1 cellular context compared by ENCODE assay signal in the genomic region with DNA sequence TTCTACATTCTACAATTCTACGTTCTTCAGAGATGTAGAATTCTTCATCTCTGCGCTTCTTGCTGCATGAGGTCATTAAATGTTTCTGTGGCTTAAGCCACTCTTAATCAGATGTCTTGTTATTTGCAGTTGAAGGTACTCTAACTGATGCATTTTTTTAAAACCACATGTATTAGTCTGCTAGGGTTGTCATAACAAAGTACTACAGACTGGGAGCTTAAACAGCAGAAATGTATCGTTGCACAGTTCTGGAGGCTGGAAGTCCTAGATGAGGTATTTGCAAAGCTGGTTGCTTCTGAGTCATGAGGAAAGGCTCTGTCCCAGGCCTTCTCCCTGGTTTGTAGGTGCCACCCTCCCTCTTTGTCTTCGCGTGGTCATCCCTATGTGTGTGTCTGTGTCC.
A peak's percentile ranks its signal among the peaks of the same experiment; 100 is the strongest.
TF ChIP-seq lines count a peak whose summit lies in the region.

No MANE protein-coding gene starts in this region.

TF ChIP-seq in IMR-90, 13 proteins besides CTCF, POLR2A, EP300 and RAD21:
- TF ChIP-seq BHLHE40 (IDR thresholded peaks at IDR 0.05; ENCODE audit: low read depth, low read length), result peak; percentile 37; the same call in 1 of the 2 replicates
- TF ChIP-seq, protein P1, sequence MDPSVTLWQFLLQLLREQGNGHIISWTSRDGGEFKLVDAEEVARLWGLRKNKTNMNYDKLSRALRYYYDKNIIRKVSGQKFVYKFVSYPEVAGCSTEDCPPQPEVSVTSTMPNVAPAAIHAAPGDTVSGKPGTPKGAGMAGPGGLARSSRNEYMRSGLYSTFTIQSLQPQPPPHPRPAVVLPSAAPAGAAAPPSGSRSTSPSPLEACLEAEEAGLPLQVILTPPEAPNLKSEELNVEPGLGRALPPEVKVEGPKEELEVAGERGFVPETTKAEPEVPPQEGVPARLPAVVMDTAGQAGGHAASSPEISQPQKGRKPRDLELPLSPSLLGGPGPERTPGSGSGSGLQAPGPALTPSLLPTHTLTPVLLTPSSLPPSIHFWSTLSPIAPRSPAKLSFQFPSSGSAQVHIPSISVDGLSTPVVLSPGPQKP (IDR thresholded peaks at IDR 0.05; ENCODE audit: borderline replicate concordance, low read depth, low read length), result no peak
- TF ChIP-seq RFX5 (IDR thresholded peaks at IDR 0.05; ENCODE audit: low read depth, low read length), result no peak
- peak; percentile 50; the same call in 1 of the 2 replicates for TF ChIP-seq MAFK (IDR thresholded peaks at IDR 0.05; ENCODE audit: low read depth, low read length)
- TF ChIP-seq FOS (IDR thresholded peaks at IDR 0.05; ENCODE audit: low read depth, low read length), result peak; percentile 76
- TF ChIP-seq RCOR1 (IDR thresholded peaks at IDR 0.05; ENCODE audit: insufficient replicate concordance, low read length), result no peak
- no peak for TF ChIP-seq SMC3 (IDR thresholded peaks at IDR 0.05; ENCODE audit: low read depth, low read length)
- no peak; the same call in 1 of the 2 replicates for TF ChIP-seq CHD1 (IDR thresholded peaks at IDR 0.05; ENCODE audit: low read depth, low read length)
- TF ChIP-seq MXI1 (IDR thresholded peaks at IDR 0.05; ENCODE audit: borderline replicate concordance, low read depth, low read length), result 0 out of 2 replicates have a peak, but pooled peaks have one; percentile 45
- TF ChIP-seq MAZ (IDR thresholded peaks at IDR 0.05; ENCODE audit: borderline replicate concordance, low read depth, low read length), result no peak
- no peak for TF ChIP-seq NFE2L2 (IDR thresholded peaks at IDR 0.05; ENCODE audit: low read depth, low read length)
- TF ChIP-seq USF2 (IDR thresholded peaks at IDR 0.05; ENCODE audit: low read depth, low read length), result no peak
- TF ChIP-seq CEBPB (IDR thresholded peaks at IDR 0.05; ENCODE audit: low read depth, low read length), result peak; percentile 73
